Comparison of ENCODE assay signal across 1 cellular context in genomic region chr21:15029077-15029476, GRCh38.
A peak's percentile ranks its signal among the peaks of the same experiment; 100 is the strongest.
TF ChIP-seq lines count a peak whose summit lies in the region.

No MANE protein-coding gene starts in this region.

TF ChIP-seq in GM12878, 131 proteins besides CTCF, POLR2A, EP300 and RAD21 (continued from another document):
- TF ChIP-seq MLLT1 (IDR thresholded peaks at IDR 0.05) (no peak), EED (IDR thresholded peaks at IDR 0.05; ENCODE audit: low read depth) (peak; percentile 57; the same call in 1 of the 2 replicates), BHLHE40 (IDR thresholded peaks at IDR 0.05; ENCODE audit: borderline replicate concordance in 1 of 2, low read depth in 2 of 2, low read length in 1 of 2) (no peak)
- TF ChIP-seq, protein P1, sequence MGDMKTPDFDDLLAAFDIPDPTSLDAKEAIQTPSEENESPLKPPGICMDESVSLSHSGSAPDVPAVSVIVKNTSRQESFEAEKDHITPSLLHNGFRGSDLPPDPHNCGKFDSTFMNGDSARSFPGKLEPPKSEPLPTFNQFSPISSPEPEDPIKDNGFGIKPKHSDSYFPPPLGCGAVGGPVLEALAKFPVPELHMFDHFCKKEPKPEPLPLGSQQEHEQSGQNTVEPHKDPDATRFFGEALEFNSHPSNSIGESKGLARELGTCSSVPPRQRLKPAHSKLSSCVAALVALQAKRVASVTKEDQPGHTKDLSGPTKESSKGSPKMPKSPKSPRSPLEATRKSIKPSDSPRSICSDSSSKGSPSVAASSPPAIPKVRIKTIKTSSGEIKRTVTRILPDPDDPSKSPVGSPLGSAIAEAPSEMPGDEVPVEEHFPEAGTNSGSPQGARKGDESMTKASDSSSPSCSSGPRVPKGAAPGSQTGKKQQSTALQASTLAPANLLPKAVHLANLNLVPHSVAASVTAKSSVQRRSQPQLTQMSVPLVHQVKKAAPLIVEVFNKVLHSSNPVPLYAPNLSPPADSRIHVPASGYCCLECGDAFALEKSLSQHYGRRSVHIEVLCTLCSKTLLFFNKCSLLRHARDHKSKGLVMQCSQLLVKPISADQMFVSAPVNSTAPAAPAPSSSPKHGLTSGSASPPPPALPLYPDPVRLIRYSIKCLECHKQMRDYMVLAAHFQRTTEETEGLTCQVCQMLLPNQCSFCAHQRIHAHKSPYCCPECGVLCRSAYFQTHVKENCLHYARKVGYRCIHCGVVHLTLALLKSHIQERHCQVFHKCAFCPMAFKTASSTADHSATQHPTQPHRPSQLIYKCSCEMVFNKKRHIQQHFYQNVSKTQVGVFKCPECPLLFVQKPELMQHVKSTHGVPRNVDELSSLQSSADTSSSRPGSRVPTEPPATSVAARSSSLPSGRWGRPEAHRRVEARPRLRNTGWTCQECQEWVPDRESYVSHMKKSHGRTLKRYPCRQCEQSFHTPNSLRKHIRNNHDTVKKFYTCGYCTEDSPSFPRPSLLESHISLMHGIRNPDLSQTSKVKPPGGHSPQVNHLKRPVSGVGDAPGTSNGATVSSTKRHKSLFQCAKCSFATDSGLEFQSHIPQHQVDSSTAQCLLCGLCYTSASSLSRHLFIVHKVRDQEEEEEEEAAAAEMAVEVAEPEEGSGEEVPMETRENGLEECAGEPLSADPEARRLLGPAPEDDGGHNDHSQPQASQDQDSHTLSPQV (IDR thresholded peaks at IDR 0.05): no peak
